In genomic region chr6:4180653-4181255, GRCh38 we compare ENCODE assay signal across 10 cellular contexts. TPM values are rescaled to one million over a fixed set of nuclear protein-coding genes. Genes with fewer than 3 reads are reported as not detected.
DNase-seq lines count a peak whose midpoint lies in the region; ATAC-seq and TF ChIP-seq lines count a peak whose summit lies in the region.
"Had no signal": no experiment of that assay in that cellular context is flagged by ENCODE, and none has a peak within 500 bp of the region (broad histone marks: within the 10 kb centered on the region; RNA-seq: fewer than 3 reads in every experiment).

No MANE protein-coding gene starts in this region.

- TF ChIP-seq CTCF in AG10803 (conservative IDR thresholded peaks at IDR 0.05; ENCODE audit: low read length) (no peak), omental fat pad (IDR thresholded peaks at IDR 0.05) (no peak)

- no peaks in the 10 kb centered on the region for H3K4me1 Mint-ChIP-seq in immature natural killer cell

- no peak overlapping the region for H3K4me3 Mint-ChIP-seq in immature natural killer cell
- H3K4me3 Mint-ChIP-seq: activated CD4-positive, alpha-beta memory T cell treated with anti-CD3 and anti-CD28 coated beads, Interleukin-2, amount 10 ng/mL, durations not matched to agents 7 days and 5 days had no signal

- H3K27me3 Mint-ChIP-seq in immature natural killer cell (ENCODE audit: low read depth in 3 of 3): peaks cover 3 to 14% (median 6%) of the 10 kb centered on the region in 3 donors

- H3K4me3 ChIP-seq in AG10803 (ENCODE audit: low read length): no peak overlapping the region
- H3K4me3 ChIP-seq: pancreas had no signal

- DNase-seq in AG10803 (ENCODE audit: low read depth) (peak; percentile 66), HT-29 (ENCODE audit: low spot score) (peak; percentile 9), astrocyte of the hippocampus (ENCODE audit: low read depth, low spot score) (peak; percentile 31), immature natural killer cell (peak in 2 of 3 donors; percentile 3 to 10), NCI-H1694 (lab: John Stamatoyannopoulos, UW) (no peak), omental fat pad (ENCODE audit: low spot score) (no peak)
- DNase-seq in stimulated activated CD4-positive, alpha-beta T cell treated with anti-CD3 and anti-CD28 coated beads, Interleukin-12 subunit alpha, Interleukin-12 subunit beta, amount 100 ng/mL, for 4 hours: no peak
- DNase-seq: activated CD4-positive, alpha-beta memory T cell treated with anti-CD3 and anti-CD28 coated beads, Interleukin-2, amount 10 ng/mL, durations not matched to agents 7 days and 5 days; pancreas had no signal

- H3K27ac Mint-ChIP-seq in immature natural killer cell: no peak overlapping the region
- H3K27ac Mint-ChIP-seq: activated CD4-positive, alpha-beta memory T cell treated with anti-CD3 and anti-CD28 coated beads, Interleukin-2, amount 10 ng/mL, durations not matched to agents 7 days and 5 days had no signal

- no peak for ATAC-seq in omental fat pad (ENCODE audit: low FRiP score)
- ATAC-seq in HG03571 (IDR thresholded peaks at IDR 0.05; ENCODE audit: unreplicated experiment): no peak

- H3K9me3 Mint-ChIP-seq in immature natural killer cell: no peaks in the 10 kb centered on the region
- H3K9me3 Mint-ChIP-seq: activated CD4-positive, alpha-beta memory T cell treated with anti-CD3 and anti-CD28 coated beads, Interleukin-2, amount 10 ng/mL, durations not matched to agents 7 days and 5 days had no signal

- no peaks in the 10 kb centered on the region for H3K36me3 Mint-ChIP-seq in immature natural killer cell

RNA-seq across cellular contexts. Expression of gene ECI2, which starts 45.4 kb away (rescaled TPM):
- 0.10 and 2.0 TPM in 2 replicates for total RNA-seq in HT-29 (2014; rRNA removed; shearing (Covaris generic))
- polyA plus RNA-seq in immature natural killer cell: 10 to 100 TPM; 37.0 to 61.3 (median 43.3) TPM
- total RNA-seq in omental fat pad: 10 to 100 TPM; 48.8 to 82.2 (median 69.1) TPM

Comparison
In these comparisons a context has a peak if more than half of its experiments do, and no peak if none do; other contexts are left out.
1. DNase-seq: peak in AG10803 (single experiment), HT-29 (single experiment), astrocyte of the hippocampus (single experiment) and immature natural killer cell (2 of 3); none in NCI-H1694 (single experiment), stimulated activated CD4-positive, alpha-beta T cell treated with anti-CD3 and anti-CD28 coated beads, Interleukin-12 subunit alpha, Interleukin-12 subunit beta, amount 100 ng/mL, for 4 hours (single experiment) and omental fat pad (single experiment).
2. RNA of gene ECI2, which starts 45.4 kb away (total RNA-seq): 48.8 to 82.2 TPM in omental fat pad; 0.10 to 2.0 TPM in HT-29; every median in the first group is over 10 times any median in the second.